In the genomic region with DNA sequence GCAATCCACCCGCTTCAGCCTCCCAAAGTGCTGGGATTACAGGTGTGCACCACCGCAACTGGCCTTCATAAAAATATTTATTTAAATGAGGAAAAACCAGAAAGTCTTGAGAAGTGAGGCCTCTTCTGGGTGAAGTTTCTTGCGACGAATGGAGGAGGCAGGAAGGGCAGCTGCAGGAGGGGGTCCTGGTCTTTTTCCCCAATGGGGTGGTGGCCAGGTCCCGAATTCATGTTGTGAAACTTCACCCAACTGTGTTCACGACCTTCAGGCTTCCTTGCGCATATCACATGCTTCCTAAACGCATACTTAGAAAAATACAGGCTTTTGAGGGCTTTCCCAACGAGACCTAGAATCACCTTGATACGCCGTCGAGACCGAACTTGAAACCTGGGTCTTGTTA, we compare ENCODE assay signal across 28 cellular contexts.
"Had no signal": no experiment of that assay in that cellular context is flagged by ENCODE, and none has a peak within 500 bp of the region (broad histone marks: within the 10 kb centered on the region; RNA-seq: fewer than 3 reads in every experiment).

No MANE protein-coding gene starts in this region.

- DNase-seq: activated B cell treated with CpG ODN at 0.5 μM for 24 hours; activated CD4-positive, alpha-beta memory T cell treated with anti-CD3 and anti-CD28 coated beads, Interleukin-2, amount 10 ng/mL, durations not matched to agents 7 days and 5 days; activated CD4-positive, alpha-beta T cell treated with anti-CD3 and anti-CD28 coated beads for 4 hours; activated CD4-positive, alpha-beta T cell treated with anti-CD3 and anti-CD28 coated beads, Interleukin-2, amount 10 ng/mL, durations not matched to agents 24 days and 14 days; activated CD4-positive, alpha-beta T cell treated with anti-CD3 and anti-CD28 coated beads, Interleukin-2, amount 50 U/mL, for 1 hour; activated CD4-positive, alpha-beta T cell treated with anti-CD3 and anti-CD28 coated beads, Interleukin-2, amount 50 U/mL, for 4 hours; activated CD4-positive, CD25-positive, alpha-beta regulatory T cell treated with anti-CD3 and anti-CD28 coated beads, Interleukin-2, amount 50 U/mL, for 72 hours; activated CD8-positive, alpha-beta memory T cell treated with anti-CD3 and anti-CD28 coated beads for 24 hours; activated CD8-positive, alpha-beta memory T cell treated with anti-CD3 and anti-CD28 coated beads, Interleukin-2, amount 10 ng/mL, durations not matched to agents 7 days and 5 days; activated CD8-positive, alpha-beta memory T cell treated with anti-CD3 and anti-CD28 coated beads, Interleukin-2, amount 50 U/mL, for 48 hours; activated CD8-positive, alpha-beta T cell treated with anti-CD3 and anti-CD28 coated beads, Interleukin-2, amount 10 ng/mL, durations not matched to agents 7 days and 5 days; activated effector memory CD4-positive, alpha-beta T cell treated with Interleukin-2 at 50 U/mL for 16 hours; activated gamma-delta T cell; activated naive CD4-positive, alpha-beta T cell treated with anti-CD3 and anti-CD28 coated beads, Interleukin-2, amount 10 ng/mL, durations not matched to agents 7 days and 5 days; activated naive CD4-positive, alpha-beta T cell treated with Interleukin-2 at 50 U/mL for 16 hours; activated naive CD8-positive, alpha-beta T cell treated with anti-CD3 and anti-CD28 coated beads, Interleukin-2, amount 10 ng/mL, durations not matched to agents 7 days and 5 days; activated naive CD8-positive, alpha-beta T cell treated with anti-CD3 and anti-CD28 coated beads, Interleukin-2, amount 50 U/mL, for 24 hours; activated T-cell treated with anti-CD3 and anti-CD28 coated beads, Interleukin-2, amount 50 U/mL, for 24 hours; activated T-cell treated with anti-CD3 and anti-CD28 coated beads, Interleukin-2, amount 50 U/mL, for 48 hours; amygdala; anterior cingulate cortex; caudate nucleus; cerebellar nuclear complex; T-helper 1 cell; T-helper 2 cell; T-helper 9 cell had no signal

- H3K4me1 ChIP-seq: ascending aorta had no signal

- H3K9me3 ChIP-seq: ascending aorta had no signal

- H3K36me3 ChIP-seq: ascending aorta, cardiac muscle cell had no signal

- H3K27ac ChIP-seq: ascending aorta, cardiac muscle cell had no signal

- H3K27me3 ChIP-seq: ascending aorta, cardiac muscle cell had no signal

- H3K4me3 ChIP-seq: ascending aorta, cardiac muscle cell had no signal

- ATAC-seq: activated CD8-positive, alpha-beta memory T cell treated with anti-CD3 and anti-CD28 coated beads, Interleukin-2, amount 10 ng/mL, durations not matched to agents 7 days and 5 days; activated CD8-positive, alpha-beta T cell treated with anti-CD3 and anti-CD28 coated beads, Interleukin-2, amount 10 ng/mL, durations not matched to agents 7 days and 5 days; activated naive CD8-positive, alpha-beta T cell treated with anti-CD3 and anti-CD28 coated beads, Interleukin-2, amount 50 U/mL, for 24 hours had no signal
